Comparison of ENCODE assay signal across 23 cellular contexts in genomic region chr5:41815261-41815660, GRCh38.
"Had no signal": no experiment of that assay in that cellular context is flagged by ENCODE, and none has a peak within 500 bp of the region (broad histone marks: within the 10 kb centered on the region; RNA-seq: fewer than 3 reads in every experiment).

No MANE protein-coding gene starts in this region.

- ATAC-seq: activated CD8-positive, alpha-beta memory T cell treated with anti-CD3 and anti-CD28 coated beads, Interleukin-2, amount 10 ng/mL, durations not matched to agents 7 days and 5 days; PC-3; T-cell had no signal

- H3K4me3 Mint-ChIP-seq: activated B cell treated with CpG ODN at 0.5 μM for 24 hours; activated CD4-positive, alpha-beta T cell treated with anti-CD3 and anti-CD28 coated beads, Interleukin-2, amount 10 ng/mL, durations not matched to agents 24 days and 14 days; activated CD8-positive, alpha-beta memory T cell treated with anti-CD3 and anti-CD28 coated beads, Interleukin-2, amount 10 ng/mL, durations not matched to agents 7 days and 5 days; activated naive CD4-positive, alpha-beta T cell treated with anti-CD3 and anti-CD28 coated beads for 36 hours; activated naive CD8-positive, alpha-beta T cell treated with anti-CD3 and anti-CD28 coated beads for 36 hours; activated T-cell treated with anti-CD3 and anti-CD28 coated beads, Interleukin-2, amount 50 U/mL, for 24 hours; central memory CD8-positive, alpha-beta T cell; T-cell had no signal

- H3K27ac Mint-ChIP-seq: activated B cell treated with CpG ODN at 0.5 μM for 24 hours; activated CD4-positive, alpha-beta T cell treated with anti-CD3 and anti-CD28 coated beads, Interleukin-2, amount 10 ng/mL, durations not matched to agents 24 days and 14 days; activated CD8-positive, alpha-beta memory T cell treated with anti-CD3 and anti-CD28 coated beads, Interleukin-2, amount 10 ng/mL, durations not matched to agents 7 days and 5 days; activated naive CD4-positive, alpha-beta T cell treated with anti-CD3 and anti-CD28 coated beads for 36 hours; activated T-cell treated with anti-CD3 and anti-CD28 coated beads, Interleukin-2, amount 50 U/mL, for 24 hours; T-cell had no signal

- H3K4me3 ChIP-seq: adrenal gland had no signal

- H3K27me3 ChIP-seq: adrenal gland had no signal

- DNase-seq: activated B cell treated with CpG ODN at 0.5 μM for 24 hours; activated CD4-positive, alpha-beta T cell treated with anti-CD3 and anti-CD28 coated beads for 1 hour; activated CD4-positive, alpha-beta T cell treated with anti-CD3 and anti-CD28 coated beads, Interleukin-2, amount 10 ng/mL, durations not matched to agents 24 days and 14 days; activated CD4-positive, alpha-beta T cell treated with anti-CD3 and anti-CD28 coated beads, Interleukin-2, amount 50 U/mL, for 48 hours; activated CD8-positive, alpha-beta memory T cell treated with anti-CD3 and anti-CD28 coated beads, Interleukin-2, amount 10 ng/mL, durations not matched to agents 7 days and 5 days; activated effector memory CD4-positive, alpha-beta T cell treated with anti-CD3 and anti-CD28 coated beads, Interleukin-2, amount 50 U/mL, for 16 hours; activated naive CD4-positive, alpha-beta T cell treated with anti-CD3 and anti-CD28 coated beads for 36 hours; activated naive CD8-positive, alpha-beta T cell treated with anti-CD3 and anti-CD28 coated beads for 36 hours; activated T-cell treated with anti-CD3 and anti-CD28 coated beads, Interleukin-2, amount 50 U/mL, for 24 hours; adrenal gland; anterior cingulate cortex; NCI-H1105 treated with DMSO at 0.1 percent for 48 hours; NCI-H1436 treated with DMSO at 0.1 percent for 48 hours; NCI-H187; NCI-H2081; NCI-H510A treated with DMSO at 0.1 percent for 48 hours; NCI-H69; PC-3; SHP77; T-cell; T-helper 2 cell; T1000 had no signal

- H3K27me3 Mint-ChIP-seq: activated B cell treated with CpG ODN at 0.5 μM for 24 hours; activated CD4-positive, alpha-beta T cell treated with anti-CD3 and anti-CD28 coated beads, Interleukin-2, amount 10 ng/mL, durations not matched to agents 24 days and 14 days; activated CD8-positive, alpha-beta memory T cell treated with anti-CD3 and anti-CD28 coated beads, Interleukin-2, amount 10 ng/mL, durations not matched to agents 7 days and 5 days; activated naive CD8-positive, alpha-beta T cell treated with anti-CD3 and anti-CD28 coated beads for 36 hours; activated T-cell treated with anti-CD3 and anti-CD28 coated beads, Interleukin-2, amount 50 U/mL, for 24 hours; central memory CD8-positive, alpha-beta T cell; T-cell had no signal

- H3K9me3 ChIP-seq: adrenal gland had no signal

- H3K9me3 Mint-ChIP-seq: activated CD4-positive, alpha-beta T cell treated with anti-CD3 and anti-CD28 coated beads, Interleukin-2, amount 10 ng/mL, durations not matched to agents 24 days and 14 days had no signal

- H3K36me3 ChIP-seq: adrenal gland had no signal

- H3K27ac ChIP-seq: adrenal gland had no signal
